2 cellular contexts compared by ENCODE assay signal in the genomic region with DNA sequence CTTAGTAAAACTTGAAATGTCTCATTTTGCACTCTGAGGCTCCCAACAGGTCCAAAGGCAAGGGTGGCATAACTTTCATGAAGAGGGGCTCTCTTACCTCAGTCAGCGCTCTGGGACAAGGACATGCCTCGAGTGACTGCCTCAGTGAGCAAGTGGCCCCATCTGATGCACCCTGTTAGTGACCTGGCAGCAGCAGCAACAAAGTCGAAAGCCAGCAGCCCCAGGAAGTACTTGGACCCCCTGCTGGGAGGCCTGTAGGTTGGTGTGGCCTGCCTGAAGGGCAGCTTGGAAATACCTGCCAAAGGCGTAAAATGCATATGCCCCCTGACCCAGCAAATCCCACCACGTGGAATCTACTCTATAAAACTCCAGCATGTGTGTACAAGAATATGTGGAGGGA.
TF ChIP-seq lines count a peak whose summit lies in the region.

No MANE protein-coding gene starts in this region.

TF ChIP-seq in IMR-90, 13 proteins besides CTCF, POLR2A, EP300 and RAD21:
- TF ChIP-seq NFE2L2 (IDR thresholded peaks at IDR 0.05; ENCODE audit: low read depth, low read length) = no peak
- TF ChIP-seq, protein P1, sequence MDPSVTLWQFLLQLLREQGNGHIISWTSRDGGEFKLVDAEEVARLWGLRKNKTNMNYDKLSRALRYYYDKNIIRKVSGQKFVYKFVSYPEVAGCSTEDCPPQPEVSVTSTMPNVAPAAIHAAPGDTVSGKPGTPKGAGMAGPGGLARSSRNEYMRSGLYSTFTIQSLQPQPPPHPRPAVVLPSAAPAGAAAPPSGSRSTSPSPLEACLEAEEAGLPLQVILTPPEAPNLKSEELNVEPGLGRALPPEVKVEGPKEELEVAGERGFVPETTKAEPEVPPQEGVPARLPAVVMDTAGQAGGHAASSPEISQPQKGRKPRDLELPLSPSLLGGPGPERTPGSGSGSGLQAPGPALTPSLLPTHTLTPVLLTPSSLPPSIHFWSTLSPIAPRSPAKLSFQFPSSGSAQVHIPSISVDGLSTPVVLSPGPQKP (IDR thresholded peaks at IDR 0.05; ENCODE audit: borderline replicate concordance, low read depth, low read length) = no peak
- TF ChIP-seq MAZ (IDR thresholded peaks at IDR 0.05; ENCODE audit: borderline replicate concordance, low read depth, low read length) = no peak
- TF ChIP-seq MXI1 (IDR thresholded peaks at IDR 0.05; ENCODE audit: borderline replicate concordance, low read depth, low read length) = no peak
- TF ChIP-seq, protein P2, sequence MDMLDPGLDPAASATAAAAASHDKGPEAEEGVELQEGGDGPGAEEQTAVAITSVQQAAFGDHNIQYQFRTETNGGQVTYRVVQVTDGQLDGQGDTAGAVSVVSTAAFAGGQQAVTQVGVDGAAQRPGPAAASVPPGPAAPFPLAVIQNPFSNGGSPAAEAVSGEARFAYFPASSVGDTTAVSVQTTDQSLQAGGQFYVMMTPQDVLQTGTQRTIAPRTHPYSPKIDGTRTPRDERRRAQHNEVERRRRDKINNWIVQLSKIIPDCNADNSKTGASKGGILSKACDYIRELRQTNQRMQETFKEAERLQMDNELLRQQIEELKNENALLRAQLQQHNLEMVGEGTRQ (IDR thresholded peaks at IDR 0.05; ENCODE audit: low read depth, low read length) = no peak
- TF ChIP-seq RFX5 (IDR thresholded peaks at IDR 0.05; ENCODE audit: low read depth, low read length) = no peak
- TF ChIP-seq RCOR1 (IDR thresholded peaks at IDR 0.05; ENCODE audit: insufficient replicate concordance, low read length) = no peak
- TF ChIP-seq BHLHE40 (IDR thresholded peaks at IDR 0.05; ENCODE audit: low read depth, low read length) = no peak
- TF ChIP-seq CHD1 (IDR thresholded peaks at IDR 0.05; ENCODE audit: low read depth, low read length) = no peak
- no peak for TF ChIP-seq MAFK (IDR thresholded peaks at IDR 0.05; ENCODE audit: low read depth, low read length)
- TF ChIP-seq SMC3 (IDR thresholded peaks at IDR 0.05; ENCODE audit: low read depth, low read length) = no peak
- TF ChIP-seq FOS (IDR thresholded peaks at IDR 0.05; ENCODE audit: low read depth, low read length) = no peak
- TF ChIP-seq CEBPB (IDR thresholded peaks at IDR 0.05; ENCODE audit: low read depth, low read length) = no peak

TF ChIP-seq in K562, 482 proteins besides CTCF, POLR2A, EP300 and RAD21:
- TF ChIP-seq SNRNP70 (optimal IDR thresholded peaks at IDR 0.05; ENCODE audit: low read depth, low read length) = no peak
- TF ChIP-seq ARID2 (IDR thresholded peaks at IDR 0.05) = no peak
- TF ChIP-seq HMG20B (CRISPR knock-in tag; IDR thresholded peaks at IDR 0.05) = no peak
- no peak for TF ChIP-seq ZNF282 (CRISPR knock-in tag; IDR thresholded peaks at IDR 0.05)
- TF ChIP-seq HDAC3 (IDR thresholded peaks at IDR 0.05; ENCODE audit: borderline replicate concordance, partially characterized antibody) = no peak
- TF ChIP-seq, protein P3, sequence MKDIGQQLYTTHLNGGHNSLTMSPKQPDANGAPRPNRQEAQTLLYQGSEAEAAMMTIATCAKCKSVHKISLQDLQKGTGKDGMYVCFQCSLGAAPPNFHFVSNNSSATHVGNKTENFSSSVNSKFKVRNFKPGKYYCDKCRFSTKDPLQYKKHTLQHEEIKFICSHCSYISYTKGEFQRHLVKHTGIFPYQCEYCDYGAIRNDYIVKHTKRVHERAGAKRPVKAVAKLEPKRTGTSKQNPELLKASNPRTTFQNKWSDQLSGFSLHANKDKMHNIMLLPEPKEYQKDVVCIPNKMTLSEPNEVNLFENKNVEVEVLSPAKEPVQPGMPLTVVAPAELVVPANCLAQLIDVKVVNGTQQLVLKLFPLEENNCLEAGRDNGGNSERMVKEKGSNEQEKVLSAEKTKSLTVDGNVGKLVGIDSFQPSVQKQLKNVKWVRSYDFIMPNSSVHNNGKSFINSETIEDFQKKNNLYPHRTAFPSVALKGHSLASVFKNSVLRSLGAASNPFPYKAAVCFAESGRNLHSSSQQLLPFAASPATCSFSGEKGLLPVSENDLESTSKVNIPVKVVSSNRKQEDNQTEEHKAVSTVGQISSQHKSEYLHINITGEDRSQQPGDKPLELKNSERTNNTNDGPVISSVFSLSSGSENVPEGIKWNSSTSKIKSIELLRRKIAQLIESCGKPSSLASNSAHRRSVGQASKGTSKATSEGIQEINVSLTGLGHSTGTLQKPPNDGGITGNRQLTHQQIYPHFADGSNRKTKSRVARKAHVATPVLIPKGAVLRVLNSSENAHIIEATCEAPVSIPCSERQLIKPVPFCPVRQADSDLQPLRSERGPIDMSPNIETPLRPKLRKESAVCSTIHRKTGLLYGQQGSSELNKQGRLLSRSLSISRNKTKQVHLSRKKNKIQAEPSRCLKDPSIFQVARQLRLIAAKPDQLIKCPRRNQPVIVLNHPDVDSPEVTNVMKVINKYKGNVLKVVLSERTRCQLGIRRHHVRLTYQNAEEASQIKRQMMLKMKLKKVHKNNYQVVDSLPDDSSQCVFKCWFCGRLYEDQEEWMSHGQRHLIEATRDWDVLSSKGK (CRISPR knock-in tag; IDR thresholded peaks at IDR 0.05) = no peak
- TF ChIP-seq, protein P4, sequence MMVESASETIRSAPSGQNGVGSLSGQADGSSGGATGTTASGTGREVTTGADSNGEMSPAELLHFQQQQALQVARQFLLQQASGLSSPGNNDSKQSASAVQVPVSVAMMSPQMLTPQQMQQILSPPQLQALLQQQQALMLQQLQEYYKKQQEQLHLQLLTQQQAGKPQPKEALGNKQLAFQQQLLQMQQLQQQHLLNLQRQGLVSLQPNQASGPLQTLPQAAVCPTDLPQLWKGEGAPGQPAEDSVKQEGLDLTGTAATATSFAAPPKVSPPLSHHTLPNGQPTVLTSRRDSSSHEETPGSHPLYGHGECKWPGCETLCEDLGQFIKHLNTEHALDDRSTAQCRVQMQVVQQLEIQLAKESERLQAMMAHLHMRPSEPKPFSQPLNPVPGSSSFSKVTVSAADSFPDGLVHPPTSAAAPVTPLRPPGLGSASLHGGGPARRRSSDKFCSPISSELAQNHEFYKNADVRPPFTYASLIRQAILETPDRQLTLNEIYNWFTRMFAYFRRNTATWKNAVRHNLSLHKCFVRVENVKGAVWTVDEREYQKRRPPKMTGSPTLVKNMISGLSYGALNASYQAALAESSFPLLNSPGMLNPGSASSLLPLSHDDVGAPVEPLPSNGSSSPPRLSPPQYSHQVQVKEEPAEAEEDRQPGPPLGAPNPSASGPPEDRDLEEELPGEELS (CRISPR knock-in tag; IDR thresholded peaks at IDR 0.05; ENCODE audit: borderline replicate concordance) = no peak
- TF ChIP-seq MTF1 (CRISPR knock-in tag; IDR thresholded peaks at IDR 0.05; ENCODE audit: borderline replicate concordance) = no peak
- TF ChIP-seq ZNF140 (CRISPR knock-in tag; IDR thresholded peaks at IDR 0.05) = no peak
- no peak for TF ChIP-seq BCL6 (CRISPR knock-in tag; IDR thresholded peaks at IDR 0.05)
- no peak for TF ChIP-seq ZNF696 (CRISPR knock-in tag; conservative IDR thresholded peaks at IDR 0.05)
- no peak for TF ChIP-seq ZFP36 (IDR thresholded peaks at IDR 0.05; ENCODE audit: low read depth, low read length, partially characterized antibody)
- TF ChIP-seq TCF3 (CRISPR knock-in tag; IDR thresholded peaks at IDR 0.05) = no peak
- TF ChIP-seq, protein P5, sequence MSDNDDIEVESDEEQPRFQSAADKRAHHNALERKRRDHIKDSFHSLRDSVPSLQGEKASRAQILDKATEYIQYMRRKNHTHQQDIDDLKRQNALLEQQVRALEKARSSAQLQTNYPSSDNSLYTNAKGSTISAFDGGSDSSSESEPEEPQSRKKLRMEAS (CRISPR knock-in tag; IDR thresholded peaks at IDR 0.05) = no peak
- TF ChIP-seq, protein P6, sequence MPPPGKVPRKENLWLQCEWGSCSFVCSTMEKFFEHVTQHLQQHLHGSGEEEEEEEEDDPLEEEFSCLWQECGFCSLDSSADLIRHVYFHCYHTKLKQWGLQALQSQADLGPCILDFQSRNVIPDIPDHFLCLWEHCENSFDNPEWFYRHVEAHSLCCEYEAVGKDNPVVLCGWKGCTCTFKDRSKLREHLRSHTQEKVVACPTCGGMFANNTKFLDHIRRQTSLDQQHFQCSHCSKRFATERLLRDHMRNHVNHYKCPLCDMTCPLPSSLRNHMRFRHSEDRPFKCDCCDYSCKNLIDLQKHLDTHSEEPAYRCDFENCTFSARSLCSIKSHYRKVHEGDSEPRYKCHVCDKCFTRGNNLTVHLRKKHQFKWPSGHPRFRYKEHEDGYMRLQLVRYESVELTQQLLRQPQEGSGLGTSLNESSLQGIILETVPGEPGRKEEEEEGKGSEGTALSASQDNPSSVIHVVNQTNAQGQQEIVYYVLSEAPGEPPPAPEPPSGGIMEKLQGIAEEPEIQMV (tag; conservative IDR thresholded peaks at IDR 0.05; ENCODE audit: low read depth) = no peak
- no peak for TF ChIP-seq ADNP (tag; IDR thresholded peaks at IDR 0.05)
TF ChIP-seq in K562: peak in this region for 0.
